ENCODE assay signal across 8 cellular contexts in genomic region chr12:55746147-55746912, GRCh38. TPM values are rescaled to one million over a fixed set of nuclear protein-coding genes. Genes with fewer than 3 reads are reported as not detected.
DNase-seq lines count a peak whose midpoint lies in the region; ATAC-seq and TF ChIP-seq lines count a peak whose summit lies in the region.
"Had no signal": no experiment of that assay in that cellular context is flagged by ENCODE, and none has a peak within 500 bp of the region (broad histone marks: within the 10 kb centered on the region; RNA-seq: fewer than 3 reads in every experiment).

No MANE protein-coding gene starts in this region.

- H3K9me3 Mint-ChIP-seq in Caco-2 (ENCODE audit: unreplicated experiment) (no peaks in the 10 kb centered on the region), naive B cell (no peaks in the 10 kb centered on the region)
- H3K9me3 Mint-ChIP-seq: activated T-cell treated with anti-CD3 and anti-CD28 coated beads, Interleukin-2, amount 50 U/mL, for 4 hours had no signal

- TF ChIP-seq CTCF in Caco-2 (IDR thresholded peaks at IDR 0.05; ENCODE audit: insufficient read depth in 1 of 2, low read depth in 1 of 2, low read length in 1 of 2, severe bottlenecking in 1 of 2, unreplicated experiment in 1 of 2) = no peak
- TF ChIP-seq CTCF in VCaP (conservative IDR thresholded peaks at IDR 0.05) = no peak

- CTCF ChIA-PET in Caco-2 (lab: Charles Lee) = interaction anchor here (2.0 kb wide), 1 partner anchor 8 kb away, joined by 6 read pairs; no protein-coding TSS in a partner anchor

- no peak for DNase-seq in Caco-2
- DNase-seq in naive B cell = no peak
- DNase-seq in SIG-M5 (lab: John Stamatoyannopoulos, UW) = no peak
- DNase-seq: activated T-cell treated with anti-CD3 and anti-CD28 coated beads, Interleukin-2, amount 50 U/mL, for 4 hours had no signal

- no TSS peak for BruUV-seq in Caco-2 (replicated peaks; lab: Mats Ljungman, UMichigan)

- POLR2A ChIA-PET in Caco-2 (lab: Charles Lee) = no interaction called here

- H3K4me1 Mint-ChIP-seq in Caco-2 (ENCODE audit: low read depth, unreplicated experiment) = peaks cover 21% of the 10 kb centered on the region
- peaks cover 34 to 54% (median 39%) of the 10 kb centered on the region in 3 donors for H3K4me1 Mint-ChIP-seq in naive B cell

- H3K27ac Mint-ChIP-seq in Caco-2 (ENCODE audit: unreplicated experiment) (peak overlapping the region; percentile 33), naive B cell (peak overlapping the region; percentile 1 to 95 (median 42))

- no peaks in the 10 kb centered on the region for H3K27me3 Mint-ChIP-seq in Caco-2 (ENCODE audit: insufficient read depth, unreplicated experiment)
- no peaks in the 10 kb centered on the region for H3K27me3 Mint-ChIP-seq in naive B cell

- peaks cover 2% of the 10 kb centered on the region; the same call in 1 of the 2 replicates for H3K36me3 ChIP-seq in Caco-2 (ENCODE audit: control insufficient read depth, insufficient read depth, low read length)

- H3K36me3 Mint-ChIP-seq in Caco-2 (ENCODE audit: insufficient read depth, unreplicated experiment) (peaks cover 22% of the 10 kb centered on the region), naive B cell (peaks cover 0 to 12% of the 10 kb centered on the region in 2 donors)

- H3K4me3 ChIP-seq in Caco-2 (ENCODE audit: low read depth, low read length) = no peak overlapping the region

- H3K27ac ChIP-seq in VCaP = peak overlapping the region; percentile 84; the same call in 1 of the 2 replicates

- H3K4me1 ChIP-seq in Caco-2 = peaks cover 14% of the 10 kb centered on the region

- no peaks in the 10 kb centered on the region for H3K9me3 ChIP-seq in Caco-2
- H3K9me3 ChIP-seq: thoracic aorta had no signal

- intact Hi-C loops in Caco-2 (cut with micrococcal nuclease; ENCODE audit: unreplicated experiment) = loop anchor here (10.0 kb wide), 1 partner anchor 368 kb away; the partner anchor contains the start of genes RPL41 and ZC3H10

- H3K4me3 Mint-ChIP-seq in Caco-2 (ENCODE audit: unreplicated experiment) (peak overlapping the region; percentile 43), naive B cell (peak overlapping the region; percentile 45 to 95 (median 76))
- H3K4me3 Mint-ChIP-seq: activated T-cell treated with anti-CD3 and anti-CD28 coated beads, Interleukin-2, amount 50 U/mL, for 4 hours had no signal

- H3K27me3 ChIP-seq in Caco-2 (replicated peaks; ENCODE audit: control insufficient read depth, insufficient read depth, low read length) = no peaks in the 10 kb centered on the region

- ATAC-seq in naive B cell (ENCODE audit: low read depth in 2 of 2) (no peak), HG03439 (IDR thresholded peaks at IDR 0.05; ENCODE audit: unreplicated experiment) (no peak), HG03432 (IDR thresholded peaks at IDR 0.05; ENCODE audit: unreplicated experiment) (no peak)
- ATAC-seq: activated T-cell treated with anti-CD3 and anti-CD28 coated beads, Interleukin-2, amount 50 U/mL, for 4 hours had no signal

RNA-seq across cellular contexts. Expression of gene GDF11, which starts 3.4 kb away (rescaled TPM):
- total RNA-seq in Caco-2 (2022) = 11.0 and 13.3 TPM in 2 replicates
- polyA plus RNA-seq in naive B cell (ENCODE audit: low read depth in 6 of 6) = 1 to 10 TPM in 3 of 6 donors, under 1 TPM in 3; 0.40 to 1.4 (median 0.83) TPM

RNA-seq across cellular contexts. Expression of gene CD63, which starts 17.5 kb away (rescaled TPM):
- 947 and 983 TPM in 2 replicates for total RNA-seq in Caco-2 (2022)
- polyA plus RNA-seq in naive B cell (ENCODE audit: low read depth in 6 of 6) = 100 to 1,000 TPM; 115 to 150 (median 142) TPM

RNA-seq across cellular contexts. Expression of gene RDH5, which starts 26.1 kb away (rescaled TPM):
- total RNA-seq in Caco-2 (2022) = 6.0 and 9.7 TPM in 2 replicates
- polyA plus RNA-seq in naive B cell (ENCODE audit: low read depth in 6 of 6) = 1 to 10 TPM in 3 of 6 donors, under 1 TPM in 2, not detected in 1; 0.61 to 3.1 (median 1.3) TPM

RNA-seq across cellular contexts. Expression of gene BLOC1S1, which starts 30.5 kb away (rescaled TPM):
- total RNA-seq in Caco-2 (2022) = 59.4 and 73.7 TPM in 2 replicates
- polyA plus RNA-seq in naive B cell (ENCODE audit: low read depth in 6 of 6) = 100 to 1,000 TPM; 152 to 259 (median 180) TPM

RNA-seq across cellular contexts. Expression of gene ITGA7, which starts 38.6 kb away (rescaled TPM):
- 46.1 and 47.0 TPM in 2 replicates for total RNA-seq in Caco-2 (2022)
- polyA plus RNA-seq in naive B cell (ENCODE audit: low read depth in 6 of 6) = under 1 TPM in 2 of 6 donors, not detected in 4; 0.14 to 0.36 TPM
